In the genomic region with DNA sequence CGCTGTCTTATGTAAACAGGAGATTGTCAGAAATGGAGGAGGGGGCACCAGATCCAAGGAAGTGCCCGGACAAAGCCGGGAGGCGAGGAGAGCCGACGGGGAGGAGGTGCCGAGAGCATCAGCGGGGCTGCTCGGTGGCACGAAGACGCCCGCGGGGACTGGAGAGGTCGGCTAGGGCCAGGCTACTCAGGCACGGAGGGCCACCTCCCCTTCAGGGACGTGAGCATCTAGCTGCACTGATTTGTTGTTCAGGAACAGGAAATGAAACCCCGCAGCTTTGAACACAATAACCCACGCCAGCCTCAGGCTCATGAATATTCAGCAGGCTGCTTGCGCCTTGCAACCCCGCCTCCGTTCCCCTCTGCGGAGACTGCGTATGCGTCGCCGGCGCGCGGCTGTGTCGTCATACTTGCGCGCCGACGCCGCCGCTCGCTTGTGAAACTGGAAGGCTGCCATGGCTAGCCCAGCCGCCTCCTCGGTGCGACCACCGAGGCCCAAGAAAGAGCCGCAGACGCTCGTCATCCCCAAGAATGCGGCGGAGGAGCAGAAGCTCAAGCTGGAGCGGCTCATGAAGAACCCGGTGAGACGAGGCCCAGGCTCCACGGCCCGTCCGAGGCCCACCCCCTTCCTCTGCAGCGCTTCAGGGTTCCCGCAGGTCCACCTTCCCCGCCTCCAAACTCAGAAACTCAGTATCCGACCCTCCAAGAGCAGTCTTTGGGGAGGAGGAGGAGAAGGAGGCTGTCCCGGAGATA, we compare ENCODE assay signal across 8 cellular contexts. TPM values are rescaled to one million over a fixed set of nuclear protein-coding genes. Genes with fewer than 3 reads are reported as not detected.
DNase-seq lines count a peak whose midpoint lies in the region; ATAC-seq and TF ChIP-seq lines count a peak whose summit lies in the region.

A gene with protein sequence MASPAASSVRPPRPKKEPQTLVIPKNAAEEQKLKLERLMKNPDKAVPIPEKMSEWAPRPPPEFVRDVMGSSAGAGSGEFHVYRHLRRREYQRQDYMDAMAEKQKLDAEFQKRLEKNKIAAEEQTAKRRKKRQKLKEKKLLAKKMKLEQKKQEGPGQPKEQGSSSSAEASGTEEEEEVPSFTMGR (plus strand): TSS at position 406 of the 752 bp plus-strand sequence. CDS start 49 bp downstream, at position 455.

- TF ChIP-seq POLR2A in right lobe of liver (IDR thresholded peaks at IDR 0.05), result peak; percentile 50

- H3K4me1 ChIP-seq in right lobe of liver, result peaks cover 0 to 11% (median 0%) of the 10 kb centered on the region in 4 donors

- ATAC-seq in GM19452 (IDR thresholded peaks at IDR 0.05; ENCODE audit: unreplicated experiment) (peak; percentile 99), HG03575 (IDR thresholded peaks at IDR 0.05; ENCODE audit: extremely low read depth, insufficient number of reproducible peaks, low FRiP score, unreplicated experiment) (peak; percentile 86), right lobe of liver (peak; percentile 94 to 96 (median 95))

- peaks cover 0 to 21% (median 5%) of the 10 kb centered on the region in 4 donors for H3K36me3 ChIP-seq in right lobe of liver

- intact Hi-C loops in right lobe of liver (cut with DNase I), result no loop called here

- H3K9me3 ChIP-seq in right lobe of liver, result no peaks in the 10 kb centered on the region

- peak within 1 kb of the TSS; percentile 85 to 96 (median 90) for H3K4me3 ChIP-seq in right lobe of liver

- peak within 1 kb of the TSS; percentile 71 to 73 (median 71) for H3K27ac ChIP-seq in right lobe of liver

- peak; percentile 99 for DNase-seq in CD1c-positive myeloid dendritic cell (ENCODE audit: extremely low spot score)
- peak; percentile 74 for DNase-seq in NCI-H82 treated with DMSO at 0.1 percent for 48 hours (lab: John Stamatoyannopoulos, UW; ENCODE audit: unreplicated experiment)
- DNase-seq in activated CD4-positive, alpha-beta T cell treated with anti-CD3 and anti-CD28 coated beads, Interleukin-2, amount 50 U/mL, for 48 hours, result peak; percentile 80 to 85
- DNase-seq in dermis microvascular lymphatic vessel endothelial cell (ENCODE audit: low read depth in 2 of 2), result peak; percentile 85 to 91
- DNase-seq in right lobe of liver, result peak; percentile 83 to 87 (median 86)
- peak; percentile 88 for DNase-seq in stimulated activated CD4-positive, alpha-beta T cell treated with anti-CD3 and anti-CD28 coated beads, Interleukin-4, amount 100 ng/mL, for 24 hours

- TF ChIP-seq CTCF in right lobe of liver (IDR thresholded peaks at IDR 0.05), result no peak

- H3K27me3 ChIP-seq in right lobe of liver, result no peaks in the 10 kb centered on the region

- 0% methylated on average over 24 of the region's 57 CpGs for WGBS in right lobe of liver (ENCODE audit: insufficient coverage, low coverage, low lambda C conversion rate, missing lambda C conversion rate)

RNA-seq across cellular contexts. Expression of the gene that starts here (rescaled TPM):
- total RNA-seq in dermis microvascular lymphatic vessel endothelial cell (8.0 and 10.6 TPM in 2 replicates), right lobe of liver (1 to 10 TPM; 6.1 to 9.8 (median 8.9) TPM)

Comparison
In these comparisons a context has a peak if more than half of its experiments do, and no peak if none do; other contexts are left out.
1. Peak in every context shown above with its lines: DNase-seq, ATAC-seq, H3K4me3 ChIP-seq and H3K27ac ChIP-seq.